ENCODE assay signal across 6 cellular contexts in genomic region chr10:43681226-43681625, GRCh38.
"Had no signal": no experiment of that assay in that cellular context is flagged by ENCODE, and none has a peak within 500 bp of the region (broad histone marks: within the 10 kb centered on the region; RNA-seq: fewer than 3 reads in every experiment).

No MANE protein-coding gene starts in this region.

- ATAC-seq: GM23338, HepG2 had no signal

- DNase-seq: H9, HCEC 1CT, KBM-7 had no signal

- H3K4me3 ChIP-seq: GM23338 had no signal

- H3K27ac ChIP-seq: HL-60 had no signal
